3 cellular contexts compared by ENCODE assay signal in the genomic region with DNA sequence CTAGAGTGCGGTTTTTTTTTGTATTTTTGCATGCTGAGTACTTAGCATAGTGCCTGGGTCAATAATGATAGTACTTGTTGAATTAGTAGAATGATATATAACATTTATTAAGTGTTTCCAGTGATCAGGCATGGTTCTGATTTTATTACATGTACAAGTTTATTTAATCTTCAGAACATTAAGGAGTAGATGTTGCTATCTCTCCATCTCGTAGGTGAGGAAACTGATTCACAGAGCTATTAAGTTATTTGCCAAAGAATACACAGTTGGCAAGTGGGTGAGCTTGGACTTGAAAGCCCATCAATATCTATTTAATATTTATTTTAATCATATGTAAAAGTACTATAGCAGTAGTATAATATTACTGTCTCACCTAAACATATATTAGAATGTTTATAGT.
"Had no signal": no experiment of that assay in that cellular context is flagged by ENCODE, and none has a peak within 500 bp of the region (broad histone marks: within the 10 kb centered on the region; RNA-seq: fewer than 3 reads in every experiment).

No MANE protein-coding gene starts in this region.

- DNase-seq: GDM1, GF-D8 had no signal

- H3K4me3 ChIP-seq: GM12878 had no signal
